In the genomic region with DNA sequence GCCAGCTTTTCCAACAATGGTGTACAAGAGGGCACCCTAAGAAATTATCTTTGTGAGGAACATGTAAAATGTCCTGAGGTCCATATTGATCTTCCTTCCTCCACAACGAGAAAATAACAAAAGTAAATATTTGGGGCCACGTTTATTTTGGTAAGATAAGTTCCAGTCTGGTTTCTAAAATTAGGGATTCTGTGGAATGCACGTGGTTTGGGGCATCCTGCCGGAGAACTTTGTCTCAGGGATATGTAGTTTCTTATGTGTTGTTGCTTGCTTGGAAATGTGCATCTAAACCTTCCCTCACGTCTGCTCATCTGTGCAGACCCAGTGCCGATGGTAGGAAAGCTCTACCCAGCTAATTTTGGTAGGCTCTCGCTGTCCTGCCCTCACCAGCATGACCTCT, we compare ENCODE assay signal across 1 cellular context.
TF ChIP-seq lines count a peak whose summit lies in the region.

No MANE protein-coding gene starts in this region.

TF ChIP-seq in HepG2, 621 proteins besides CTCF, POLR2A, EP300 and RAD21 (continued from another document):
- TF ChIP-seq, protein P1, sequence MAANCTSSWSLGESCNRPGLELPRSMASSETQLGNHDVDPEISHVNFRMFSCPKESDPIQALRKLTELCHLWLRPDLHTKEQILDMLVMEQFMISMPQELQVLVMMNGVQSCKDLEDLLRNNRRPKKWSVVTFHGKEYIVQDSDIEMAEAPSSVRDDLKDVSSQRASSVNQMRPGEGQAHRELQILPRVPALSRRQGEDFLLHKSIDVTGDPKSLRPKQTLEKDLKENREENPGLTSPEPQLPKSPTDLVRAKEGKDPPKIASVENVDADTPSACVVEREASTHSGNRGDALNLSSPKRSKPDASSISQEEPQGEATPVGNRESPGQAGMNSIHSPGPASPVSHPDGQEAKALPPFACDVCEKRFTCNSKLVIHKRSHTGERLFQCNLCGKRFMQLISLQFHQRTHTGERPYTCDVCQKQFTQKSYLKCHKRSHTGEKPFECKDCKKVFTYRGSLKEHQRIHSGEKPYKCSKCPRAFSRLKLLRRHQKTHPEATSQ (CRISPR knock-in tag; IDR thresholded peaks at IDR 0.05; ENCODE audit: borderline replicate concordance), result no peak
- TF ChIP-seq, protein P2, sequence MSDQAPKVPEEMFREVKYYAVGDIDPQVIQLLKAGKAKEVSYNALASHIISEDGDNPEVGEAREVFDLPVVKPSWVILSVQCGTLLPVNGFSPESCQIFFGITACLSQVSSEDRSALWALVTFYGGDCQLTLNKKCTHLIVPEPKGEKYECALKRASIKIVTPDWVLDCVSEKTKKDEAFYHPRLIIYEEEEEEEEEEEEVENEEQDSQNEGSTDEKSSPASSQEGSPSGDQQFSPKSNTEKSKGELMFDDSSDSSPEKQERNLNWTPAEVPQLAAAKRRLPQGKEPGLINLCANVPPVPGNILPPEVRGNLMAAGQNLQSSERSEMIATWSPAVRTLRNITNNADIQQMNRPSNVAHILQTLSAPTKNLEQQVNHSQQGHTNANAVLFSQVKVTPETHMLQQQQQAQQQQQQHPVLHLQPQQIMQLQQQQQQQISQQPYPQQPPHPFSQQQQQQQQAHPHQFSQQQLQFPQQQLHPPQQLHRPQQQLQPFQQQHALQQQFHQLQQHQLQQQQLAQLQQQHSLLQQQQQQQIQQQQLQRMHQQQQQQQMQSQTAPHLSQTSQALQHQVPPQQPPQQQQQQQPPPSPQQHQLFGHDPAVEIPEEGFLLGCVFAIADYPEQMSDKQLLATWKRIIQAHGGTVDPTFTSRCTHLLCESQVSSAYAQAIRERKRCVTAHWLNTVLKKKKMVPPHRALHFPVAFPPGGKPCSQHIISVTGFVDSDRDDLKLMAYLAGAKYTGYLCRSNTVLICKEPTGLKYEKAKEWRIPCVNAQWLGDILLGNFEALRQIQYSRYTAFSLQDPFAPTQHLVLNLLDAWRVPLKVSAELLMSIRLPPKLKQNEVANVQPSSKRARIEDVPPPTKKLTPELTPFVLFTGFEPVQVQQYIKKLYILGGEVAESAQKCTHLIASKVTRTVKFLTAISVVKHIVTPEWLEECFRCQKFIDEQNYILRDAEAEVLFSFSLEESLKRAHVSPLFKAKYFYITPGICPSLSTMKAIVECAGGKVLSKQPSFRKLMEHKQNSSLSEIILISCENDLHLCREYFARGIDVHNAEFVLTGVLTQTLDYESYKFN (CRISPR knock-in tag; conservative IDR thresholded peaks at IDR 0.05), result peak; percentile 43; the same call in 1 of the 2 replicates
